Comparison of ENCODE assay signal across 8 cellular contexts in the genomic region with DNA sequence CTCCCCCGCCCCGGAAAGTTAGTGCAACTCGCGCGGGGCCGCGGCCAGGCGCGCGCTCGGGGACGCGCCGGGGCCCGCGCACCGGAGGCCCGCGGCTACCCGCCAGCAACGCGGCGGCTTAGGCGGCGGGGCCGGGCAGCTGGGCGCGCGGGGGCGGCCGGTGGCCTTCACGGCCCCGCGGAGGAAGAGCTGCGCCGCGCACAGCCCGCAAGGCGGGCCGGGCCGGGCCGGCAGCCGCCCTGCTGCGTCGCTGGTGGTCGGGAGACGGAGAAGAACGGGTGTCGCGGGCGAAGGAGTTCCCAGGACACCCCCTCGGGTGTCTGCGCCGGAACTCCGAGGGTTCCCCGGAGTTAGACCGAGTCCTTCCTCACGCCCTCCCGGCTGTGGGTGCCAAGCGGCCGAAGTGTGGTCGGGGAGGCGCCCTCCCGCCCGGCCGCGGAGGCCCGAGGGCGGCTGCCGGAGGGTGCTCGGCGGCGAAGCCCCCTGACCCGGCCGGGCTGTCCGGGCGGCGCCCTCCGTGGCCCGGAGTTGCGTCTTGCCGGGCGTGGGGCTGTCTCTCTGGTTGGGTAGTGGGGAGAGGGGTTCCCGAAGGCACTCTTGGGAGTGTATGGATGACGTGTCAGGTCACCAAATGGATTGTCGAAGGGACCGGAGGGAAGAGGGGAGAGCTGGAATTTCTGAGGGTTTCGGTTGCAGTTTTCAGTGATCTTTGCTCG. TPM values are rescaled to one million over a fixed set of nuclear protein-coding genes. Genes with fewer than 3 reads are reported as not detected.
DNase-seq lines count a peak whose midpoint lies in the region; ATAC-seq, FAIRE-seq and TF ChIP-seq lines count a peak whose summit lies in the region.

No MANE protein-coding gene starts in this region.

- H3K9me3 ChIP-seq in adrenal gland (replicated peaks in 1 of 3) (no peaks in the 10 kb centered on the region), cardiac muscle cell (ENCODE audit: low read depth) (no peaks in the 10 kb centered on the region), pancreas (no peaks in the 10 kb centered on the region)

- ATAC-seq in GM21367 (IDR thresholded peaks at IDR 0.05; ENCODE audit: unreplicated experiment) (peak; percentile 29), pancreas (peak; percentile 76 to 81 (median 79))

- H3K4me3 ChIP-seq in adrenal gland: peak overlapping the region; percentile 72 to 99 (median 85)
- H3K4me3 ChIP-seq in cardiac muscle cell: peak overlapping the region; percentile 96
- H3K4me3 ChIP-seq in pancreas: peak overlapping the region; percentile 69 to 96 (median 92)

- peak overlapping the region; percentile 84 to 100 (median 99) for H3K27ac ChIP-seq in adrenal gland
- H3K27ac ChIP-seq in cardiac muscle cell: peak overlapping the region; percentile 100
- peak overlapping the region; percentile 99 to 100 (median 100) for H3K27ac ChIP-seq in pancreas

- TF ChIP-seq CTCF in adrenal gland (IDR thresholded peaks at IDR 0.05) (no peak), cardiac muscle cell (IDR thresholded peaks at IDR 0.05; ENCODE audit: low read depth, low read length) (no peak), pancreas (IDR thresholded peaks at IDR 0.05) (no peak), D721Med (IDR thresholded peaks at IDR 0.05; ENCODE audit: insufficient read depth, missing control alignments) (no peak)

- FAIRE-seq in pancreas (lab: Jason Lieb, UNC) (no peak), D721Med (lab: Jason Lieb, UNC) (no peak)

- 0% methylated on average over 4 to 89 of the region's 89 CpGs; no CpG with 5 or more reads in 1 of the 4 donors for WGBS in adrenal gland, 4 donors
- WGBS in pancreas, 2 donors: 0 to 1% methylated on average over 67 to 89 of the region's 89 CpGs

- H3K27me3 ChIP-seq in adrenal gland (no peaks in the 10 kb centered on the region), cardiac muscle cell (no peaks in the 10 kb centered on the region), pancreas (no peaks in the 10 kb centered on the region)

- peak in 1 of 2 donors; percentile 66 for TF ChIP-seq POLR2A in adrenal gland (IDR thresholded peaks at IDR 0.05)

- peaks cover 4 to 28% of the 10 kb centered on the region in 2 donors for H3K4me1 ChIP-seq in adrenal gland (replicated peaks in 1 of 2)
- peaks cover 59% of the 10 kb centered on the region for H3K4me1 ChIP-seq in cardiac muscle cell (ENCODE audit: low read depth)
- H3K4me1 ChIP-seq in pancreas: peaks cover 10 to 28% (median 21%) of the 10 kb centered on the region in 3 donors

- DNase-seq in DMS79 treated with DMSO at 0.1 percent for 48 hours (lab: John Stamatoyannopoulos, UW) (peak; percentile 92), HUDEP-2 (lab: John Stamatoyannopoulos, UW; ENCODE audit: unreplicated experiment in 76 of 76) (peak in 48 of 76 experiments; percentile 7 to 63 (median 36)), RKO (ENCODE audit: low spot score) (peak; percentile 97), adrenal gland (peak; percentile 69 to 80 (median 74)), cardiac muscle cell (ENCODE audit: low read depth in 1 of 2, low spot score in 1 of 2) (peak; percentile 80 to 87), pancreas (peak; percentile 69 to 83 (median 74)), D721Med (ENCODE audit: insufficient read length, low spot score) (no peak)

- no peaks in the 10 kb centered on the region for H3K36me3 ChIP-seq in adrenal gland (replicated peaks in 1 of 2)
- no peaks in the 10 kb centered on the region for H3K36me3 ChIP-seq in cardiac muscle cell
- no peaks in the 10 kb centered on the region for H3K36me3 ChIP-seq in pancreas

- intact Hi-C loops in adrenal gland (cut with DNase I): no loop called here
- intact Hi-C loops in pancreas (cut with DNase I): no loop called here

RNA-seq across cellular contexts. Expression of gene ST7, which starts 0.6 kb away (rescaled TPM):
- total RNA-seq in adrenal gland (10 to 100 TPM; 30.0 to 69.9 (median 36.7) TPM), cardiac muscle cell (74.2 and 83.5 TPM in 2 replicates), pancreas (10 to 100 TPM; 16.4 to 20.2 (median 18.1) TPM)
- polyA plus RNA-seq in adrenal gland (10 to 100 TPM; 15.7 to 58.6 (median 19.5) TPM), cardiac muscle cell (96.7 and 108 TPM in 2 replicates), pancreas (10 to 100 TPM in 1 of 2 donors, 1 to 10 TPM in 1; 8.2 to 16.1 TPM)
